In genomic region chr1:239311331-239311730, GRCh38 we compare ENCODE assay signal across 1 cellular context.
TF ChIP-seq lines count a peak whose summit lies in the region.

No MANE protein-coding gene starts in this region.

TF ChIP-seq in H1, 55 proteins besides CTCF, POLR2A, EP300 and RAD21:
- TF ChIP-seq CHD7 (IDR thresholded peaks at IDR 0.05; ENCODE audit: insufficient replicate concordance, low read length) = no peak
- no peak for TF ChIP-seq BCL11A (IDR thresholded peaks at IDR 0.05; ENCODE audit: low read depth in 2 of 2, low read length in 2 of 2)
- no peak for TF ChIP-seq CREB1 (IDR thresholded peaks at IDR 0.05)
- no peak for TF ChIP-seq POLR2AphosphoS5 (IDR thresholded peaks at IDR 0.05; ENCODE audit: low read depth, low read length)
- TF ChIP-seq SRF (IDR thresholded peaks at IDR 0.05; ENCODE audit: low read depth, low read length) = no peak
- TF ChIP-seq RFX5 (IDR thresholded peaks at IDR 0.05; ENCODE audit: borderline replicate concordance, low read depth, low read length) = no peak
- TF ChIP-seq CTBP2 (IDR thresholded peaks at IDR 0.05; ENCODE audit: borderline replicate concordance, insufficient read depth, insufficient read length, low read length) = no peak
- no peak for TF ChIP-seq SP1 (IDR thresholded peaks at IDR 0.05; ENCODE audit: low read depth, low read length)
- TF ChIP-seq CEBPB (IDR thresholded peaks at IDR 0.05; ENCODE audit: low read depth, low read length) = no peak
- no peak for TF ChIP-seq JUND (IDR thresholded peaks at IDR 0.05; ENCODE audit: low read length)
TF ChIP-seq in H1: peak in this region for 0.
